1 cellular context compared by ENCODE assay signal in genomic region chr10:5575482-5576153, GRCh38.
TF ChIP-seq lines count a peak whose summit lies in the region.

No MANE protein-coding gene starts in this region.

TF ChIP-seq in WTC11, 78 proteins besides CTCF, POLR2A, EP300 and RAD21 (continued from another document):
- TF ChIP-seq ATF3 (CRISPR knock-in tag; conservative IDR thresholded peaks at IDR 0.05): no peak
